ENCODE assay signal across 35 cellular contexts in the genomic region with DNA sequence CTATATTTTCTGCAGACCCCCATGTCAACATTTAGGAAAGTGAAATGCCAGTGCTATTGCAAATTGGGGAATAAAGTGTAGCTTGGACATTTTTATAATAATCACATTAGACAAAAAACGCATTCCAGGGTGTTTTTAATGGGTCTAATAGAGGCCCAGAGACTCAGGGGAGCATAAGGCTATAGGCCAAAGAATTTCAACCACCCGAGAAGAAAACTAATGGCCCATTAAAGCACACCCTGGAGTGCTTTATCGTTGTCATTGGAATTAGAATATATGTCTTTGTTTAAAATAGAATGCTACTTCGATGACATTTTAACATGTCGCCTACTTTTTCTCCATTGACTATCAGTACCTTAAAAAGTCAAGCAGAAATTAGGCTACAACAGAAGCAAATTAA.
"Had no signal": no experiment of that assay in that cellular context is flagged by ENCODE, and none has a peak within 500 bp of the region (broad histone marks: within the 10 kb centered on the region; RNA-seq: fewer than 3 reads in every experiment).

No MANE protein-coding gene starts in this region.

- H3K27me3 ChIP-seq: adrenal gland, body of pancreas, colonic mucosa, esophagus squamous epithelium, gastroesophageal sphincter, heart right ventricle had no signal

- H3K27me3 Mint-ChIP-seq: activated CD4-positive, alpha-beta memory T cell treated with anti-CD3 and anti-CD28 coated beads for 36 hours; activated CD4-positive, alpha-beta T cell treated with anti-CD3 and anti-CD28 coated beads for 36 hours; activated CD4-positive, alpha-beta T cell treated with anti-CD3 and anti-CD28 coated beads, Interleukin-2, amount 10 ng/mL, durations not matched to agents 24 days and 14 days; activated CD8-positive, alpha-beta memory T cell treated with anti-CD3 and anti-CD28 coated beads, Interleukin-2, amount 10 ng/mL, durations not matched to agents 7 days and 5 days; activated naive CD4-positive, alpha-beta T cell treated with anti-CD3 and anti-CD28 coated beads, Interleukin-2, amount 50 U/mL, for 24 hours; activated naive CD8-positive, alpha-beta T cell treated with anti-CD3 and anti-CD28 coated beads for 36 hours; activated naive CD8-positive, alpha-beta T cell treated with anti-CD3 and anti-CD28 coated beads, Interleukin-2, amount 50 U/mL, for 24 hours had no signal

- DNase-seq: activated CD4-positive, alpha-beta memory T cell treated with anti-CD3 and anti-CD28 coated beads for 36 hours; activated CD4-positive, alpha-beta T cell treated with anti-CD3 and anti-CD28 coated beads for 36 hours; activated CD4-positive, alpha-beta T cell treated with anti-CD3 and anti-CD28 coated beads, Interleukin-2, amount 10 ng/mL, durations not matched to agents 24 days and 14 days; activated CD4-positive, CD25-positive, alpha-beta regulatory T cell; activated CD4-positive, CD25-positive, alpha-beta regulatory T cell treated with anti-CD3 and anti-CD28 coated beads, Interleukin-2, amount 50 U/mL, for 72 hours; activated CD8-positive, alpha-beta memory T cell treated with anti-CD3 and anti-CD28 coated beads, Interleukin-2, amount 10 ng/mL, durations not matched to agents 7 days and 5 days; activated CD8-positive, alpha-beta memory T cell treated with anti-CD3 and anti-CD28 coated beads, Interleukin-2, amount 50 U/mL, for 4 hours; activated CD8-positive, alpha-beta T cell treated with anti-CD3 and anti-CD28 coated beads, Interleukin-2, amount 10 ng/mL, durations not matched to agents 7 days and 5 days; activated effector memory CD4-positive, alpha-beta T cell treated with anti-CD3 and anti-CD28 coated beads, Interleukin-2, amount 50 U/mL, for 16 hours; activated naive CD4-positive, alpha-beta T cell treated with anti-CD3 and anti-CD28 coated beads for 36 hours; activated naive CD8-positive, alpha-beta T cell treated with anti-CD3 and anti-CD28 coated beads for 36 hours; activated naive CD8-positive, alpha-beta T cell treated with anti-CD3 and anti-CD28 coated beads, Interleukin-2, amount 50 U/mL, for 24 hours; activated T-cell treated with anti-CD3 and anti-CD28 coated beads, Interleukin-2, amount 50 U/mL, for 1 hour; activated T-cell treated with anti-CD3 and anti-CD28 coated beads, Interleukin-2, amount 50 U/mL, for 48 hours; adrenal gland; amygdala; aorta; body of pancreas; caudate nucleus; cerebellar nuclear complex; colonic mucosa; effector CD8-positive, alpha-beta T cell; esophagus squamous epithelium; foreskin melanocyte; heart right ventricle; T1000; WERI-Rb-1 had no signal

- H3K4me1 ChIP-seq: adrenal gland, body of pancreas, colonic mucosa, esophagus squamous epithelium, gastroesophageal sphincter, heart right ventricle had no signal

- H3K36me3 ChIP-seq: adrenal gland, colonic mucosa, esophagus squamous epithelium, gastroesophageal sphincter, heart right ventricle, WERI-Rb-1 had no signal

- H3K36me3 Mint-ChIP-seq: activated CD4-positive, alpha-beta memory T cell treated with anti-CD3 and anti-CD28 coated beads for 36 hours; activated CD8-positive, alpha-beta memory T cell treated with anti-CD3 and anti-CD28 coated beads, Interleukin-2, amount 10 ng/mL, durations not matched to agents 7 days and 5 days; activated naive CD4-positive, alpha-beta T cell treated with anti-CD3 and anti-CD28 coated beads, Interleukin-2, amount 50 U/mL, for 24 hours had no signal

- H3K4me3 Mint-ChIP-seq: activated CD4-positive, alpha-beta memory T cell treated with anti-CD3 and anti-CD28 coated beads for 36 hours; activated CD4-positive, alpha-beta T cell treated with anti-CD3 and anti-CD28 coated beads for 36 hours; activated CD4-positive, alpha-beta T cell treated with anti-CD3 and anti-CD28 coated beads, Interleukin-2, amount 10 ng/mL, durations not matched to agents 24 days and 14 days; activated CD8-positive, alpha-beta memory T cell treated with anti-CD3 and anti-CD28 coated beads, Interleukin-2, amount 10 ng/mL, durations not matched to agents 7 days and 5 days; activated CD8-positive, alpha-beta T cell treated with anti-CD3 and anti-CD28 coated beads, Interleukin-2, amount 10 ng/mL, durations not matched to agents 7 days and 5 days; activated naive CD4-positive, alpha-beta T cell treated with anti-CD3 and anti-CD28 coated beads for 36 hours; activated naive CD4-positive, alpha-beta T cell treated with anti-CD3 and anti-CD28 coated beads, Interleukin-2, amount 50 U/mL, for 24 hours; activated naive CD8-positive, alpha-beta T cell treated with anti-CD3 and anti-CD28 coated beads for 36 hours; activated naive CD8-positive, alpha-beta T cell treated with anti-CD3 and anti-CD28 coated beads, Interleukin-2, amount 50 U/mL, for 24 hours; activated T-helper 1 cell treated with anti-CD3 and anti-CD28 coated beads, Interleukin-12 subunit alpha, Interleukin-12 subunit beta, Interleukin-2, Interleukin-4 antibody, amounts not matched to agents 30 ng/mL and 10 ng/mL and 1 ng/mL, durations not matched to agents 14 hours and 24 hours and 36 hours; T-helper 1 cell treated with Interleukin-12 subunit alpha and Interleukin-12 subunit beta and Interleukin-4 antibody, amounts not matched to agents 30 μg/mL and 1 μg/mL, for 36 hours had no signal

- ATAC-seq: activated CD4-positive, alpha-beta T cell treated with anti-CD3 and anti-CD28 coated beads for 36 hours; activated CD8-positive, alpha-beta memory T cell treated with anti-CD3 and anti-CD28 coated beads, Interleukin-2, amount 10 ng/mL, durations not matched to agents 7 days and 5 days; activated CD8-positive, alpha-beta T cell treated with anti-CD3 and anti-CD28 coated beads, Interleukin-2, amount 10 ng/mL, durations not matched to agents 7 days and 5 days; activated naive CD8-positive, alpha-beta T cell treated with anti-CD3 and anti-CD28 coated beads, Interleukin-2, amount 50 U/mL, for 24 hours; body of pancreas; gastroesophageal sphincter; heart right ventricle had no signal

- H3K4me3 ChIP-seq: adrenal gland, body of pancreas, colonic mucosa, esophagus squamous epithelium, gastroesophageal sphincter, heart right ventricle had no signal

- H3K27ac ChIP-seq: adrenal gland, body of pancreas, colonic mucosa, epithelial cell of prostate, esophagus squamous epithelium, gastroesophageal sphincter, heart right ventricle, WERI-Rb-1 had no signal

- FAIRE-seq: endometrium, endothelial cell of umbilical vein had no signal

- H3K9me3 ChIP-seq: adrenal gland, body of pancreas, colonic mucosa, esophagus squamous epithelium, gastroesophageal sphincter had no signal

- H3K27ac Mint-ChIP-seq: activated CD4-positive, alpha-beta memory T cell treated with anti-CD3 and anti-CD28 coated beads for 36 hours; activated CD4-positive, alpha-beta T cell treated with anti-CD3 and anti-CD28 coated beads for 36 hours; activated CD4-positive, alpha-beta T cell treated with anti-CD3 and anti-CD28 coated beads, Interleukin-2, amount 10 ng/mL, durations not matched to agents 24 days and 14 days; activated CD8-positive, alpha-beta memory T cell treated with anti-CD3 and anti-CD28 coated beads, Interleukin-2, amount 10 ng/mL, durations not matched to agents 7 days and 5 days; activated CD8-positive, alpha-beta T cell treated with anti-CD3 and anti-CD28 coated beads, Interleukin-2, amount 10 ng/mL, durations not matched to agents 7 days and 5 days; activated naive CD4-positive, alpha-beta T cell treated with anti-CD3 and anti-CD28 coated beads for 36 hours; activated naive CD4-positive, alpha-beta T cell treated with anti-CD3 and anti-CD28 coated beads, Interleukin-2, amount 50 U/mL, for 24 hours; activated naive CD8-positive, alpha-beta T cell treated with anti-CD3 and anti-CD28 coated beads for 36 hours; activated naive CD8-positive, alpha-beta T cell treated with anti-CD3 and anti-CD28 coated beads, Interleukin-2, amount 50 U/mL, for 24 hours; activated T-helper 1 cell treated with anti-CD3 and anti-CD28 coated beads, Interleukin-12 subunit alpha, Interleukin-12 subunit beta, Interleukin-2, Interleukin-4 antibody, amounts not matched to agents 30 ng/mL and 10 ng/mL and 1 ng/mL, durations not matched to agents 14 hours and 24 hours and 36 hours; activated T-helper 2 cell treated with anti-CD3 and anti-CD28 coated beads, Interferon-gamma antibody, Interleukin-2, Interleukin-4, amounts not matched to agents 10 μg/mL and 5 μg/mL and 100 μg/mL, durations not matched to agents 14 hours and 24 hours and 36 hours; T-helper 1 cell treated with Interleukin-12 subunit alpha and Interleukin-12 subunit beta and Interleukin-4 antibody, amounts not matched to agents 30 μg/mL and 1 μg/mL, for 36 hours had no signal

- H3K4me1 Mint-ChIP-seq: activated CD4-positive, alpha-beta T cell treated with anti-CD3 and anti-CD28 coated beads for 36 hours; activated CD4-positive, alpha-beta T cell treated with anti-CD3 and anti-CD28 coated beads, Interleukin-2, amount 10 ng/mL, durations not matched to agents 24 days and 14 days; activated CD8-positive, alpha-beta memory T cell treated with anti-CD3 and anti-CD28 coated beads, Interleukin-2, amount 10 ng/mL, durations not matched to agents 7 days and 5 days; activated naive CD4-positive, alpha-beta T cell treated with anti-CD3 and anti-CD28 coated beads, Interleukin-2, amount 50 U/mL, for 24 hours; activated naive CD8-positive, alpha-beta T cell treated with anti-CD3 and anti-CD28 coated beads for 36 hours; activated naive CD8-positive, alpha-beta T cell treated with anti-CD3 and anti-CD28 coated beads, Interleukin-2, amount 50 U/mL, for 24 hours had no signal
